In genomic region chr1:50978144-50978851, GRCh38 we compare ENCODE assay signal across 8 cellular contexts. TPM values are rescaled to one million over a fixed set of nuclear protein-coding genes. Genes with fewer than 3 reads are reported as not detected.
DNase-seq lines count a peak whose midpoint lies in the region; ATAC-seq and TF ChIP-seq lines count a peak whose summit lies in the region.

No MANE protein-coding gene starts in this region.

- POLR2A ChIA-PET in activated CD4-positive, alpha-beta T cell treated with anti-CD3 and anti-CD28 coated beads for 36 hours (lab: Charles Lee) = interaction anchor here (1.5 kb wide), 1 partner anchor 10 kb away, joined by 6 read pairs; no protein-coding TSS in a partner anchor

- peak overlapping the region; percentile 68 for H3K4me3 Mint-ChIP-seq in activated CD4-positive, alpha-beta T cell treated with anti-CD3 and anti-CD28 coated beads for 36 hours
- H3K4me3 Mint-ChIP-seq in chondrocyte (ENCODE audit: unreplicated experiment) = peak overlapping the region; percentile 63

- H3K4me3 ChIP-seq in HFF-Myc (replicated peaks; ENCODE audit: low read depth, low read length) (peak overlapping the region; percentile 63), NB4 (ENCODE audit: low read depth, low read length) (peak overlapping the region; percentile 79)

- peaks cover 41% of the 10 kb centered on the region for H3K27me3 Mint-ChIP-seq in activated CD4-positive, alpha-beta T cell treated with anti-CD3 and anti-CD28 coated beads for 36 hours
- peaks cover 47% of the 10 kb centered on the region for H3K27me3 Mint-ChIP-seq in chondrocyte (ENCODE audit: low read depth)

- intact Hi-C loops in activated CD4-positive, alpha-beta T cell treated with anti-CD3 and anti-CD28 coated beads for 36 hours (cut with DNase I, micrococcal nuclease) = loop anchor here in 1 of 2 experiments (5.0 to 10.0 kb wide), 3 partner anchors 103 to 556 kb away; partner anchors contain the start of gene DMRTA2

- CTCF ChIA-PET in activated CD4-positive, alpha-beta T cell treated with anti-CD3 and anti-CD28 coated beads for 36 hours (lab: Charles Lee) = interaction anchor here (0.6 to 3.6 kb wide), 7 partner anchors 9 to 614 kb away, joined by 3 to 21 read pairs (median 3); partner anchors contain the start of gene CDKN2C

- no peaks in the 10 kb centered on the region for H3K9me3 Mint-ChIP-seq in activated CD4-positive, alpha-beta T cell treated with anti-CD3 and anti-CD28 coated beads for 36 hours (ENCODE audit: low read depth)
- H3K9me3 Mint-ChIP-seq in chondrocyte (ENCODE audit: low read depth) = no peaks in the 10 kb centered on the region

- peak; percentile 52 for DNase-seq in activated CD4-positive, alpha-beta T cell treated with anti-CD3 and anti-CD28 coated beads for 36 hours
- no peak for DNase-seq in activated CD4-positive, alpha-beta T cell treated with anti-CD3 and anti-CD28 coated beads for 1 hour
- DNase-seq in HFF-Myc (ENCODE audit: extremely low read depth, low read depth) (no peak), NB4 (ENCODE audit: low read depth) (peak; percentile 84), T-helper 1 cell (peak in 3 of 5 donors; percentile 9 to 20 (median 18)), chondrocyte (ENCODE audit: low spot score) (no peak), kidney tubule cell (ENCODE audit: low spot score) (peak; percentile 68)
- peak; percentile 26 for DNase-seq in stimulated activated CD4-positive, alpha-beta T cell treated with anti-CD3 and anti-CD28 coated beads, Interleukin-4, amount 100 ng/mL, for 24 hours

- no peak for TF ChIP-seq CTCF in HFF-Myc (IDR thresholded peaks at IDR 0.05; ENCODE audit: low read depth, low read length, missing control alignments)
- no peak for TF ChIP-seq CTCF in NB4 (IDR thresholded peaks at IDR 0.05; ENCODE audit: low read depth, low read length)
- no peak for TF ChIP-seq CTCF in chondrocyte (IDR thresholded peaks at IDR 0.05)

- peaks cover 18% of the 10 kb centered on the region for H3K4me1 Mint-ChIP-seq in activated CD4-positive, alpha-beta T cell treated with anti-CD3 and anti-CD28 coated beads for 36 hours
- H3K4me1 Mint-ChIP-seq in chondrocyte (ENCODE audit: low read depth) = peaks cover 12% of the 10 kb centered on the region

- peak overlapping the region; percentile 7 for H3K27ac Mint-ChIP-seq in activated CD4-positive, alpha-beta T cell treated with anti-CD3 and anti-CD28 coated beads for 36 hours
- no peak overlapping the region for H3K27ac Mint-ChIP-seq in chondrocyte (ENCODE audit: unreplicated experiment)

- ATAC-seq in activated CD4-positive, alpha-beta T cell treated with anti-CD3 and anti-CD28 coated beads for 36 hours = peak; percentile 56

- peaks cover 10% of the 10 kb centered on the region for H3K36me3 Mint-ChIP-seq in activated CD4-positive, alpha-beta T cell treated with anti-CD3 and anti-CD28 coated beads for 36 hours (ENCODE audit: low read depth)
- H3K36me3 Mint-ChIP-seq in chondrocyte (ENCODE audit: low read depth) = peaks cover 1% of the 10 kb centered on the region

- peak; percentile 26 for TF ChIP-seq POLR2A in NB4 (IDR thresholded peaks at IDR 0.05; ENCODE audit: extremely low read depth, insufficient read length)

RNA-seq across cellular contexts. Expression of gene CDKN2C, which starts 8.3 kb away (rescaled TPM):
- 10 to 100 TPM in 1 of 2 experiments, 1 to 10 TPM in 1; 9.2 to 12.0 TPM for total RNA-seq in activated CD4-positive, alpha-beta T cell treated with anti-CD3 and anti-CD28 coated beads for 36 hours
- 5.2 to 5.7 TPM (median 5.4 TPM) in 3 replicates for total RNA-seq in chondrocyte

RNA-seq across cellular contexts. Expression of gene FAF1, which starts 18.2 kb away (rescaled TPM):
- total RNA-seq in activated CD4-positive, alpha-beta T cell treated with anti-CD3 and anti-CD28 coated beads for 36 hours = 10 to 100 TPM; 64.5 to 73.1 TPM
- 35.1 to 40.9 TPM (median 38.7 TPM) in 3 replicates for total RNA-seq in chondrocyte

Comparison
In these comparisons a context has a peak if more than half of its experiments do, and no peak if none do; other contexts are left out.
1. DNase-seq: peak in activated CD4-positive, alpha-beta T cell treated with anti-CD3 and anti-CD28 coated beads for 36 hours (single experiment), NB4 (single experiment), T-helper 1 cell (3 of 5), kidney tubule cell (single experiment) and stimulated activated CD4-positive, alpha-beta T cell treated with anti-CD3 and anti-CD28 coated beads, Interleukin-4, amount 100 ng/mL, for 24 hours (single experiment); none in activated CD4-positive, alpha-beta T cell treated with anti-CD3 and anti-CD28 coated beads for 1 hour (single experiment), HFF-Myc (single experiment) and chondrocyte (single experiment).